Comparison of ENCODE assay signal across 8 cellular contexts in genomic region chr7:66920769-66921395, GRCh38. TPM values are rescaled to one million over a fixed set of nuclear protein-coding genes. Genes with fewer than 3 reads are reported as not detected.
DNase-seq lines count a peak whose midpoint lies in the region; ATAC-seq and TF ChIP-seq lines count a peak whose summit lies in the region.

TSS of gene TMEM248 (plus strand) at chr7:66921225. CDS start at chr7:66941866, 20,641 bp downstream.

- intact Hi-C loops in left ventricle myocardium inferior (cut with micrococcal nuclease) (no loop called here), prostate gland (cut with DNase I) (no loop called here)

- ATAC-seq in HG02840 (IDR thresholded peaks at IDR 0.05; ENCODE audit: low FRiP score, unreplicated experiment) = peak; percentile 85

- H3K4me3 ChIP-seq in left ventricle myocardium inferior (peak within 1 kb of the TSS; percentile 99), prostate gland (peak within 1 kb of the TSS; percentile 86 to 96)

- H3K36me3 ChIP-seq in left ventricle myocardium inferior (no peaks in the 10 kb centered on the region), prostate gland (no peaks in the 10 kb centered on the region)

- peaks cover 53% of the 10 kb centered on the region for H3K4me1 ChIP-seq in left ventricle myocardium inferior
- H3K4me1 ChIP-seq in prostate gland (replicated peaks) = peaks cover 10% of the 10 kb centered on the region

- in situ Hi-C loops in GM13977 (cut with MboI; ENCODE audit: low pct_unique_long_range_greater_than_20kb, low sequenced_read_pairs, unreplicated experiment) = no loop called here

- peak; percentile 90 for DNase-seq in GM13977 (ENCODE audit: low spot score)
- peak; percentile 52 for DNase-seq in NCI-H1694 (lab: John Stamatoyannopoulos, UW)
- DNase-seq in T-helper 2 cell = peak; percentile 79 to 98 (median 88)
- peak; percentile 93 for DNase-seq in left ventricle myocardium inferior
- peak; percentile 72 for DNase-seq in prostate gland (ENCODE audit: low spot score)
- peak; percentile 91 for DNase-seq in ureter (ENCODE audit: low spot score)

- WGBS in prostate gland = under 1% methylated on average over 67 of the region's 67 CpGs

- no peaks in the 10 kb centered on the region for H3K9me3 ChIP-seq in left ventricle myocardium inferior (replicated peaks)
- H3K9me3 ChIP-seq in prostate gland = no peaks in the 10 kb centered on the region

- TF ChIP-seq POLR2A in prostate gland (IDR thresholded peaks at IDR 0.05) = peak; percentile 26

- no peaks in the 10 kb centered on the region for H3K27me3 ChIP-seq in left ventricle myocardium inferior (ENCODE audit: low read depth)
- H3K27me3 ChIP-seq in prostate gland (replicated peaks; ENCODE audit: insufficient read depth) = no peaks in the 10 kb centered on the region

- H3K27ac ChIP-seq in angular gyrus (ENCODE audit: low read depth, low read length) (peak within 1 kb of the TSS; percentile 88), left ventricle myocardium inferior (replicated peaks) (peak within 1 kb of the TSS; percentile 82), prostate gland (peak within 1 kb of the TSS; percentile 79 to 80)

- no peak for TF ChIP-seq CTCF in GM13977 (IDR thresholded peaks at IDR 0.05; ENCODE audit: extremely low read depth, insufficient read depth, missing control alignments)
- no peak for TF ChIP-seq CTCF in left ventricle myocardium inferior (IDR thresholded peaks at IDR 0.05; ENCODE audit: borderline replicate concordance)
- TF ChIP-seq CTCF in prostate gland (IDR thresholded peaks at IDR 0.05) = peak in 1 of 4 experiments; percentile 11

RNA-seq across cellular contexts. Expression of gene TMEM248, which starts in this region (rescaled TPM):
- total RNA-seq in left ventricle myocardium inferior = 41.4 TPM
- 100 to 1,000 TPM; 125 to 175 TPM for total RNA-seq in prostate gland
- 128 TPM for total RNA-seq in ureter

Comparison
In these comparisons a context has a peak if more than half of its experiments do, and no peak if none do; other contexts are left out.
1. Peak in every context shown above with its lines: DNase-seq, ATAC-seq, H3K4me3 ChIP-seq and H3K27ac ChIP-seq.